In genomic region chr5:165029471-165029870, GRCh38 we compare ENCODE assay signal across 10 cellular contexts.
DNase-seq lines count a peak whose midpoint lies in the region; ATAC-seq lines count a peak whose summit lies in the region.
"Had no signal": no experiment of that assay in that cellular context is flagged by ENCODE, and none has a peak within 500 bp of the region (broad histone marks: within the 10 kb centered on the region; RNA-seq: fewer than 3 reads in every experiment).

No MANE protein-coding gene starts in this region.

- no peak for ATAC-seq in HG03354 (IDR thresholded peaks at IDR 0.05; ENCODE audit: poor library complexity, severe bottlenecking, unreplicated experiment)
- ATAC-seq in activated T-cell treated with anti-CD3 and anti-CD28 coated beads, Interleukin-2, amount 50 U/mL, for 72 hours (replicated peaks in 1 of 2) = no peak
- ATAC-seq: psoas muscle had no signal

- no peaks in the 10 kb centered on the region for H3K9me3 ChIP-seq in SJCRH30 (replicated peaks)
- H3K9me3 ChIP-seq in iPS DF 6.9 (ENCODE audit: control insufficient read depth, insufficient read depth, low read length) = no peaks in the 10 kb centered on the region

- no peak overlapping the region for H3K27ac Mint-ChIP-seq in activated T-cell treated with anti-CD3 and anti-CD28 coated beads, Interleukin-2, amount 50 U/mL, for 72 hours
- H3K27ac Mint-ChIP-seq: activated CD4-positive, alpha-beta T cell treated with anti-CD3 and anti-CD28 coated beads, Interleukin-2, amount 10 ng/mL, durations not matched to agents 24 days and 14 days had no signal

- H3K27ac ChIP-seq in SJCRH30 = no peak overlapping the region
- H3K27ac ChIP-seq in iPS DF 6.9 (ENCODE audit: low read length) = no peak overlapping the region
- H3K27ac ChIP-seq: psoas muscle had no signal

- H3K27me3 ChIP-seq in SJCRH30 (no peaks in the 10 kb centered on the region), iPS DF 6.9 (ENCODE audit: control insufficient read depth, insufficient read depth, low read length) (no peaks in the 10 kb centered on the region)

- DNase-seq in ELF-1 (ENCODE audit: low read depth, low spot score) (peak; percentile 67), HuH-7 (ENCODE audit: low spot score) (peak; percentile 2), SJCRH30 (peak; percentile 14 to 39), iPS DF 6.9 (ENCODE audit: low read depth, low spot score) (peak; percentile 27), NCI-H2029 treated with DMSO at 0.1 percent for 48 hours (lab: John Stamatoyannopoulos, UW) (no peak)
- DNase-seq in activated CD8-positive, alpha-beta memory T cell treated with anti-CD3 and anti-CD28 coated beads for 24 hours = no peak
- DNase-seq in activated T-cell treated with anti-CD3 and anti-CD28 coated beads, Interleukin-2, amount 50 U/mL, for 72 hours = no peak
- DNase-seq: activated CD4-positive, alpha-beta T cell treated with anti-CD3 and anti-CD28 coated beads, Interleukin-2, amount 10 ng/mL, durations not matched to agents 24 days and 14 days; psoas muscle had no signal

- H3K4me3 Mint-ChIP-seq in activated T-cell treated with anti-CD3 and anti-CD28 coated beads, Interleukin-2, amount 50 U/mL, for 72 hours = no peak overlapping the region
- H3K4me3 Mint-ChIP-seq: activated CD4-positive, alpha-beta T cell treated with anti-CD3 and anti-CD28 coated beads, Interleukin-2, amount 10 ng/mL, durations not matched to agents 24 days and 14 days had no signal

- peaks cover 0 to 2% of the 10 kb centered on the region in 2 donors for H3K36me3 Mint-ChIP-seq in activated T-cell treated with anti-CD3 and anti-CD28 coated beads, Interleukin-2, amount 50 U/mL, for 72 hours (ENCODE audit: insufficient read depth in 2 of 2)

- no peaks in the 10 kb centered on the region for H3K27me3 Mint-ChIP-seq in activated T-cell treated with anti-CD3 and anti-CD28 coated beads, Interleukin-2, amount 50 U/mL, for 72 hours (ENCODE audit: low read depth)
- H3K27me3 Mint-ChIP-seq: activated CD4-positive, alpha-beta T cell treated with anti-CD3 and anti-CD28 coated beads, Interleukin-2, amount 10 ng/mL, durations not matched to agents 24 days and 14 days had no signal

- WGBS in iPS DF 6.9 (ENCODE audit: insufficient coverage, insufficient read length) = no CpG with 5 or more reads among the region's 1 CpG

- H3K36me3 ChIP-seq in SJCRH30 = no peaks in the 10 kb centered on the region
- no peaks in the 10 kb centered on the region for H3K36me3 ChIP-seq in iPS DF 6.9 (ENCODE audit: control insufficient read depth, insufficient read depth, low read length)

- H3K4me1 ChIP-seq in SJCRH30 (no peaks in the 10 kb centered on the region), iPS DF 6.9 (ENCODE audit: control insufficient read depth, insufficient read depth, low read length) (no peaks in the 10 kb centered on the region)
- H3K4me1 ChIP-seq: psoas muscle had no signal

- peaks cover 0 to 9% of the 10 kb centered on the region in 2 donors for H3K9me3 Mint-ChIP-seq in activated T-cell treated with anti-CD3 and anti-CD28 coated beads, Interleukin-2, amount 50 U/mL, for 72 hours
- H3K9me3 Mint-ChIP-seq: activated CD4-positive, alpha-beta T cell treated with anti-CD3 and anti-CD28 coated beads, Interleukin-2, amount 10 ng/mL, durations not matched to agents 24 days and 14 days had no signal

- no peaks in the 10 kb centered on the region for H3K4me1 Mint-ChIP-seq in activated T-cell treated with anti-CD3 and anti-CD28 coated beads, Interleukin-2, amount 50 U/mL, for 72 hours (ENCODE audit: low read depth)
- H3K4me1 Mint-ChIP-seq: activated CD4-positive, alpha-beta T cell treated with anti-CD3 and anti-CD28 coated beads, Interleukin-2, amount 10 ng/mL, durations not matched to agents 24 days and 14 days had no signal

- H3K4me3 ChIP-seq in SJCRH30 (no peak overlapping the region), iPS DF 6.9 (ENCODE audit: low read length) (no peak overlapping the region)
- H3K4me3 ChIP-seq: psoas muscle had no signal

Comparison
In these comparisons a context has a peak if more than half of its experiments do, and no peak if none do; other contexts are left out.
1. DNase-seq: peak in ELF-1 (single experiment), HuH-7 (single experiment), SJCRH30 (2 of 2) and iPS DF 6.9 (single experiment); none in NCI-H2029 treated with DMSO at 0.1 percent for 48 hours (single experiment), activated CD8-positive, alpha-beta memory T cell treated with anti-CD3 and anti-CD28 coated beads for 24 hours (single experiment) and activated T-cell treated with anti-CD3 and anti-CD28 coated beads, Interleukin-2, amount 50 U/mL, for 72 hours (0 of 2).